12 cellular contexts compared by ENCODE assay signal in genomic region chr16:4521971-4522623, GRCh38. TPM values are rescaled to one million over a fixed set of nuclear protein-coding genes. Genes with fewer than 3 reads are reported as not detected.
DNase-seq lines count a peak whose midpoint lies in the region; ATAC-seq and TF ChIP-seq lines count a peak whose summit lies in the region.
"Had no signal": no experiment of that assay in that cellular context is flagged by ENCODE, and none has a peak within 500 bp of the region (broad histone marks: within the 10 kb centered on the region; RNA-seq: fewer than 3 reads in every experiment).

No MANE protein-coding gene starts in this region.

- H3K27ac ChIP-seq in left ventricle myocardium inferior (replicated peaks) (peak overlapping the region; percentile 50), smooth muscle cell (ENCODE audit: low read depth) (peak overlapping the region; percentile 51), brain microvascular endothelial cell (no peak overlapping the region)
- H3K27ac ChIP-seq in CD8-positive, alpha-beta T cell (ENCODE audit: low read depth, low read length): no peak overlapping the region
- H3K27ac ChIP-seq: epithelial cell of prostate, suprapubic skin had no signal

- H3K27ac Mint-ChIP-seq in CD8-positive, alpha-beta T cell: no peak overlapping the region

- H3K4me1 ChIP-seq in left ventricle myocardium inferior: peaks cover 72% of the 10 kb centered on the region
- peaks cover 13% of the 10 kb centered on the region for H3K4me1 ChIP-seq in smooth muscle cell (ENCODE audit: low read depth)
- H3K4me1 ChIP-seq in CD8-positive, alpha-beta T cell (ENCODE audit: insufficient read depth, low read length): no peaks in the 10 kb centered on the region

- no peaks in the 10 kb centered on the region for H3K9me3 Mint-ChIP-seq in CD8-positive, alpha-beta T cell

- intact Hi-C loops in left ventricle myocardium inferior (cut with micrococcal nuclease): loop anchor here (10.0 kb wide), 1 partner anchor 93 kb away; the partner anchor contains the start of gene UBALD1
- intact Hi-C loops in CD8-positive, alpha-beta T cell (cut with DNase I, micrococcal nuclease): no loop called here

- no peaks in the 10 kb centered on the region for H3K36me3 ChIP-seq in left ventricle myocardium inferior
- H3K36me3 ChIP-seq in smooth muscle cell (ENCODE audit: low read depth): no peaks in the 10 kb centered on the region
- no peaks in the 10 kb centered on the region for H3K36me3 ChIP-seq in brain microvascular endothelial cell (replicated peaks)
- no peaks in the 10 kb centered on the region for H3K36me3 ChIP-seq in CD8-positive, alpha-beta T cell (ENCODE audit: insufficient read depth, low read length)
- H3K36me3 ChIP-seq: suprapubic skin had no signal

- peaks cover 4% of the 10 kb centered on the region for H3K79me2 ChIP-seq in smooth muscle cell (ENCODE audit: low read depth)

- in situ Hi-C loops in brain microvascular endothelial cell (cut with HindIII; ENCODE audit: low pct_ligation_motif_present, low sequenced_read_pairs): no loop called here

- no peaks in the 10 kb centered on the region for H3K27me3 Mint-ChIP-seq in CD8-positive, alpha-beta T cell (ENCODE audit: low read depth)

- peaks cover 19% of the 10 kb centered on the region for H3K4me1 Mint-ChIP-seq in CD8-positive, alpha-beta T cell (ENCODE audit: low read depth)

- CTCF ChIA-PET in CD8-positive, alpha-beta T cell (lab: Charles Lee): interaction anchor here (1.1 to 1.6 kb wide), 2 partner anchors 15 to 26 kb away, joined by 3 to 5 read pairs; no protein-coding TSS in a partner anchor

- no peak for TF ChIP-seq CTCF in left ventricle myocardium inferior (IDR thresholded peaks at IDR 0.05; ENCODE audit: borderline replicate concordance)
- TF ChIP-seq CTCF in smooth muscle cell (IDR thresholded peaks at IDR 0.05; ENCODE audit: borderline replicate concordance, insufficient read depth, poor library complexity, severe bottlenecking): no peak
- no peak for TF ChIP-seq CTCF in brain microvascular endothelial cell (IDR thresholded peaks at IDR 0.05; ENCODE audit: low read depth, low read length, missing control alignments)
- no peak for TF ChIP-seq CTCF in CD8-positive, alpha-beta T cell (IDR thresholded peaks at IDR 0.05)

- 82% methylated on average over 11 of the region's 11 CpGs for WGBS in smooth muscle cell (ENCODE audit: low lambda C conversion rate)

- peak overlapping the region; percentile 4 for H3K4me2 ChIP-seq in smooth muscle cell

- no peaks in the 10 kb centered on the region for H3K27me3 ChIP-seq in left ventricle myocardium inferior (ENCODE audit: low read depth)
- H3K27me3 ChIP-seq in smooth muscle cell (ENCODE audit: low read depth): no peaks in the 10 kb centered on the region
- no peaks in the 10 kb centered on the region for H3K27me3 ChIP-seq in brain microvascular endothelial cell (replicated peaks)
- H3K27me3 ChIP-seq in CD8-positive, alpha-beta T cell (ENCODE audit: insufficient read depth, low read length): no peaks in the 10 kb centered on the region
- H3K27me3 ChIP-seq: suprapubic skin had no signal

- no peak overlapping the region for H3K9ac ChIP-seq in smooth muscle cell (ENCODE audit: low read depth)

- POLR2A ChIA-PET in CD8-positive, alpha-beta T cell (lab: Charles Lee): interaction anchor here (1.6 kb wide), 1 partner anchor 14 kb away, joined by 5 read pairs; no protein-coding TSS in a partner anchor

- peaks cover 85% of the 10 kb centered on the region for H4K20me1 ChIP-seq in smooth muscle cell (ENCODE audit: low read depth)

- DNase-seq in NCI-H146 (lab: John Stamatoyannopoulos, UW) (peak; percentile 91), SHP77 treated with DMSO at 0.1 percent for 48 hours (lab: John Stamatoyannopoulos, UW) (peak; percentile 58), left ventricle myocardium inferior (peak; percentile 41), smooth muscle cell (lab: John Stamatoyannopoulos, UW; ENCODE audit: unreplicated experiment) (peak; percentile 29), DMS153 (lab: John Stamatoyannopoulos, UW) (no peak), brain microvascular endothelial cell (no peak)
- DNase-seq in CD8-positive, alpha-beta T cell: no peak
- DNase-seq: activated naive CD4-positive, alpha-beta T cell treated with Interleukin-2 at 50 U/mL for 16 hours; NCI-H526 had no signal

- H3K4me3 ChIP-seq in left ventricle myocardium inferior (no peak overlapping the region), smooth muscle cell (no peak overlapping the region), brain microvascular endothelial cell (ENCODE audit: low read depth, low read length) (no peak overlapping the region)
- no peak overlapping the region for H3K4me3 ChIP-seq in CD8-positive, alpha-beta T cell (ENCODE audit: low read depth, low read length)
- H3K4me3 ChIP-seq: suprapubic skin had no signal

- H3K4me3 Mint-ChIP-seq in CD8-positive, alpha-beta T cell: no peak overlapping the region

- H3K9me3 ChIP-seq in left ventricle myocardium inferior (replicated peaks) (no peaks in the 10 kb centered on the region), smooth muscle cell (replicated peaks; ENCODE audit: low read depth) (no peaks in the 10 kb centered on the region)
- no peaks in the 10 kb centered on the region for H3K9me3 ChIP-seq in CD8-positive, alpha-beta T cell (ENCODE audit: low read length)
- H3K9me3 ChIP-seq: suprapubic skin had no signal

- ATAC-seq in CD8-positive, alpha-beta T cell: no peak

- no peaks in the 10 kb centered on the region for H3F3A ChIP-seq in smooth muscle cell (ENCODE audit: low read depth)

- H2AFZ ChIP-seq in smooth muscle cell (ENCODE audit: low read depth): no peak overlapping the region

- peaks cover 9% of the 10 kb centered on the region for H3K36me3 Mint-ChIP-seq in CD8-positive, alpha-beta T cell

RNA-seq across cellular contexts. Expression of gene CDIP1, which starts 16.5 kb away (rescaled TPM):
- 48.5 TPM for total RNA-seq in left ventricle myocardium inferior
- total RNA-seq in smooth muscle cell: 17.7 and 19.7 TPM in 2 replicates
- polyA plus RNA-seq in smooth muscle cell: 36.9 and 40.9 TPM in 2 replicates
- total RNA-seq in CD8-positive, alpha-beta T cell: 10 to 100 TPM; 21.7 to 25.0 TPM

RNA-seq across cellular contexts. Expression of gene C16orf96, which starts 34.0 kb away (rescaled TPM):
- 0.08 TPM for total RNA-seq in left ventricle myocardium inferior
- 0.09 TPM in 1 of 2 replicates, not detected in the other for total RNA-seq in smooth muscle cell
- 0.32 TPM in 1 of 2 replicates, not detected in the other for polyA plus RNA-seq in smooth muscle cell
- total RNA-seq in CD8-positive, alpha-beta T cell: under 1 TPM; 0.27 to 0.42 TPM
- total RNA-seq: lung microvascular endothelial cell had no signal

RNA-seq across cellular contexts. Expression of gene HMOX2, which starts 45.9 kb away (rescaled TPM):
- 115 TPM for total RNA-seq in left ventricle myocardium inferior
- 26.7 and 35.3 TPM in 2 replicates for total RNA-seq in smooth muscle cell
- 54.2 and 62.6 TPM in 2 replicates for polyA plus RNA-seq in smooth muscle cell
- 10 to 100 TPM; 31.7 to 36.4 TPM for total RNA-seq in CD8-positive, alpha-beta T cell

RNA-seq across cellular contexts. Expression of gene NMRAL1, which starts 47.7 kb away (rescaled TPM):
- 21.9 TPM for total RNA-seq in left ventricle myocardium inferior
- total RNA-seq in smooth muscle cell: 27.1 and 35.6 TPM in 2 replicates
- polyA plus RNA-seq in smooth muscle cell: 51.8 and 64.3 TPM in 2 replicates
- 10 to 100 TPM; 30.5 to 31.8 TPM for total RNA-seq in CD8-positive, alpha-beta T cell

Comparison
In these comparisons a context has a peak if more than half of its experiments do, and no peak if none do; other contexts are left out.
1. DNase-seq: peak in NCI-H146 (single experiment), SHP77 treated with DMSO at 0.1 percent for 48 hours (single experiment), left ventricle myocardium inferior (single experiment) and smooth muscle cell (single experiment); none in DMS153 (single experiment), brain microvascular endothelial cell (single experiment) and CD8-positive, alpha-beta T cell (0 of 7).
2. H3K27ac ChIP-seq: peak in left ventricle myocardium inferior (single experiment) and smooth muscle cell (single experiment); none in brain microvascular endothelial cell (single experiment) and CD8-positive, alpha-beta T cell (single experiment).